Comparison of ENCODE assay signal across 9 cellular contexts in genomic region chr5:176865964-176866363, GRCh38. TPM values are rescaled to one million over a fixed set of nuclear protein-coding genes. Genes with fewer than 3 reads are reported as not detected.
"Had no signal": no experiment of that assay in that cellular context is flagged by ENCODE, and none has a peak within 500 bp of the region (broad histone marks: within the 10 kb centered on the region; RNA-seq: fewer than 3 reads in every experiment).

No MANE protein-coding gene starts in this region.

- DNase-seq: GM23248, GOT3, H9, HCEC 1CT, IMR-90 had no signal

- H2AFZ ChIP-seq: GM23248 had no signal

- H3K27ac ChIP-seq: GM23248, HL-60 had no signal

- H3K9ac ChIP-seq: GM23248 had no signal

- ATAC-seq: K562 had no signal

- FAIRE-seq: H54, HTR-8/SVneo, K562 had no signal

- H3K4me3 ChIP-seq: GM23248, K562 had no signal

RNA-seq across cellular contexts. Expression of gene HK3, which starts 33.2 kb away (rescaled TPM):
- total RNA-seq: GM23248, H9, IMR-90 had no signal
- polyA plus RNA-seq: GM23248, IMR-90, K562 had no signal

RNA-seq across cellular contexts. Expression of gene UNC5A, which starts 55.6 kb away (rescaled TPM):
- total RNA-seq: GM23248, IMR-90, K562 had no signal
- polyA plus RNA-seq: GM23248, IMR-90, K562 had no signal
